ENCODE assay signal across 8 cellular contexts in the genomic region with DNA sequence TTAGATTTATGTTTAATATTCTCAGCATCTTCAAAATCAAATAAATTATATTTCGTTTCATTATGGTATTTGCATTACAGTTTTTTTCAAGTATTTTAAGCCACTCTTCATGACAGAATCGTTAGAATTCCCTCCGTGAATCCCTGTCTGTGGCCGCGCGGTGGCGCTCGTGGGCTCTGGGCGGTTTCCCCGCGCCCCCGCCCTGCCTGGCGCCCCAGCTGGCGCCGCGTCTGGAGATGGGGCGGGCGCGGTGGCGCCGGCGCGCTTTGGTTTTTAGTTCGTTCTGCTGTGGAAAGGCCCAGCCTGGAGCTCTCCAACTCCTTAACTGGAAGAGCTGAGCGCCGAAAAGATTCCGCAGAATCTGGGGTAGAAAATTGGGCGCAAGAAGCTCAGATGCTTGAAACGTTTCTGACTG.
DNase-seq lines count a peak whose midpoint lies in the region; ATAC-seq, FAIRE-seq and TF ChIP-seq lines count a peak whose summit lies in the region.

No MANE protein-coding gene starts in this region.

- no peaks in the 10 kb centered on the region for H3K4me1 Mint-ChIP-seq in stimulated activated naive B cell treated with anti-CD40 and anti-IgM and Interleukin-4, amounts not matched to agents 10 μg/mL and 1 μg/mL and 100 μg/mL, for 72 hours

- DNase-seq in GM12864 (ENCODE audit: low read depth) (no peak), SK-N-MC (ENCODE audit: low read depth, low spot score) (no peak), NCI-H345 treated with DMSO at 0.1 percent for 48 hours (lab: John Stamatoyannopoulos, UW; ENCODE audit: unreplicated experiment) (no peak)
- DNase-seq in central memory CD4-positive, alpha-beta T cell, result peak; percentile 26
- DNase-seq in stimulated activated naive B cell treated with anti-CD40 and anti-IgM and Interleukin-4, amounts not matched to agents 10 μg/mL and 1 μg/mL and 100 μg/mL, for 72 hours, result no peak
- no peak for DNase-seq in NK-92 treated with Interleukin-12 subunit alpha and Interleukin-12 subunit beta, amount 100 ng/mL, for 24 hours (lab: John Stamatoyannopoulos, UW)

- ATAC-seq in stimulated activated naive B cell treated with anti-CD40 and anti-IgM and Interleukin-4, amounts not matched to agents 10 μg/mL and 1 μg/mL and 100 μg/mL, for 72 hours (replicated peaks), result peak; percentile 67 to 74
- no peak for ATAC-seq in GM21737 (IDR thresholded peaks at IDR 0.05; ENCODE audit: unreplicated experiment)

- peak; percentile 48 for TF ChIP-seq CTCF in GM12864 (IDR thresholded peaks at IDR 0.05; ENCODE audit: low read depth, low read length, missing control alignments)

- H3K4me3 ChIP-seq in GM12864 (ENCODE audit: low read depth, low read length), result no peak overlapping the region
- peak overlapping the region; percentile 76 for H3K4me3 ChIP-seq in SK-N-MC

- peaks cover 52 to 65% of the 10 kb centered on the region in 2 donors for H3K36me3 Mint-ChIP-seq in stimulated activated naive B cell treated with anti-CD40 and anti-IgM and Interleukin-4, amounts not matched to agents 10 μg/mL and 1 μg/mL and 100 μg/mL, for 72 hours

- H3K9ac ChIP-seq in SK-N-MC (ENCODE audit: insufficient read length), result peak overlapping the region; percentile 71

- peak overlapping the region; percentile 85 for H3K27ac ChIP-seq in SK-N-MC

- H3K9me3 Mint-ChIP-seq in stimulated activated naive B cell treated with anti-CD40 and anti-IgM and Interleukin-4, amounts not matched to agents 10 μg/mL and 1 μg/mL and 100 μg/mL, for 72 hours, result peaks cover 0 to 6% of the 10 kb centered on the region in 2 donors

- H3K4me3 Mint-ChIP-seq in stimulated activated naive B cell treated with anti-CD40 and anti-IgM and Interleukin-4, amounts not matched to agents 10 μg/mL and 1 μg/mL and 100 μg/mL, for 72 hours, result peak overlapping the region; percentile 55 to 67

- no peak overlapping the region for H3K27ac Mint-ChIP-seq in stimulated activated naive B cell treated with anti-CD40 and anti-IgM and Interleukin-4, amounts not matched to agents 10 μg/mL and 1 μg/mL and 100 μg/mL, for 72 hours

- no peaks in the 10 kb centered on the region for H3K27me3 Mint-ChIP-seq in stimulated activated naive B cell treated with anti-CD40 and anti-IgM and Interleukin-4, amounts not matched to agents 10 μg/mL and 1 μg/mL and 100 μg/mL, for 72 hours

- no peaks in the 10 kb centered on the region for H3K9me3 ChIP-seq in SK-N-MC (ENCODE audit: low read depth, low read length)

- FAIRE-seq in islet of Langerhans (lab: Jason Lieb, UNC), result peak; percentile 95

- peaks cover 39% of the 10 kb centered on the region for H3K36me3 ChIP-seq in SK-N-MC (ENCODE audit: insufficient read depth, low read length)
